ENCODE assay signal across 8 cellular contexts in genomic region chr4:75673027-75673958, GRCh38. TPM values are rescaled to one million over a fixed set of nuclear protein-coding genes. Genes with fewer than 3 reads are reported as not detected.
DNase-seq lines count a peak whose midpoint lies in the region; ATAC-seq and TF ChIP-seq lines count a peak whose summit lies in the region.

Gene G3BP2, minus strand, starts transcription at chr4:75673411. Its CDS starts 11,386 bp downstream, at chr4:75662025.

- ATAC-seq in GM19468 (IDR thresholded peaks at IDR 0.05; ENCODE audit: extremely low read depth, unreplicated experiment): peak; percentile 95
- ATAC-seq in lower lobe of right lung: peak; percentile 99 to 100

- peaks cover 0 to 2% (median 0%) of the 10 kb centered on the region in 5 donors for H3K9me3 Mint-ChIP-seq in CD8-positive, alpha-beta memory T cell

- peak within 1 kb of the TSS; percentile 89 to 99 (median 98) for H3K4me3 Mint-ChIP-seq in CD8-positive, alpha-beta memory T cell

- no peaks in the 10 kb centered on the region for H3K27me3 ChIP-seq in CD8-positive, alpha-beta memory T cell (ENCODE audit: insufficient read depth, low read length, poor library complexity, severe bottlenecking)
- no peaks in the 10 kb centered on the region for H3K27me3 ChIP-seq in lower lobe of right lung (ENCODE audit: low read depth)

- peaks cover 0 to 24% (median 2%) of the 10 kb centered on the region in 3 donors for H3K36me3 Mint-ChIP-seq in CD8-positive, alpha-beta memory T cell

- POLR2A ChIA-PET in CD8-positive, alpha-beta memory T cell (lab: Charles Lee): interaction anchor here (0.8 to 3.6 kb wide), 5 partner anchors 10 to 50 kb away, joined by 3 to 54 read pairs (median 4); partner anchors contain the start of genes CDKL2 and USO1

- no peak for TF ChIP-seq CTCF in lower lobe of right lung (IDR thresholded peaks at IDR 0.05)

- CTCF ChIA-PET in CD8-positive, alpha-beta memory T cell (lab: Charles Lee): interaction anchor here (1.0 to 7.5 kb wide), 6 partner anchors 10 to 159 kb away, joined by 3 to 50 read pairs (median 7); partner anchors contain the start of genes RCHY1, THAP6 and USO1

- peaks cover 46% of the 10 kb centered on the region for H3K4me1 ChIP-seq in CD8-positive, alpha-beta memory T cell (ENCODE audit: insufficient read depth, low read length)
- peaks cover 43% of the 10 kb centered on the region for H3K4me1 ChIP-seq in lower lobe of right lung

- peak within 1 kb of the TSS; percentile 98 for H3K27ac ChIP-seq in CD8-positive, alpha-beta memory T cell (ENCODE audit: low read depth, low read length)
- H3K27ac ChIP-seq in lower lobe of right lung: peak within 1 kb of the TSS; percentile 97

- peaks cover 0 to 3% of the 10 kb centered on the region in 2 donors for H3K27me3 Mint-ChIP-seq in CD8-positive, alpha-beta memory T cell

- DNase-seq in CD8-positive, alpha-beta memory T cell: peak; percentile 96 to 99 (median 97)
- peak; percentile 87 for DNase-seq in HS-5 (ENCODE audit: low read depth)
- peak; percentile 95 for DNase-seq in NK-92 treated with Interleukin-12 subunit alpha and Interleukin-12 subunit beta, amount 100 ng/mL, for 24 hours (lab: John Stamatoyannopoulos, UW)
- DNase-seq in activated CD8-positive, alpha-beta memory T cell treated with anti-CD3 and anti-CD28 coated beads for 24 hours: peak; percentile 96
- DNase-seq in effector CD4-positive, alpha-beta T cell: peak; percentile 96
- DNase-seq in lower lobe of right lung: peak; percentile 99
- DNase-seq in stimulated activated CD4-positive, alpha-beta T cell treated with anti-CD3 and anti-CD28 coated beads, TNF-alpha, amount 100 ng/mL, for 24 hours (ENCODE audit: low read depth in 3 of 3): peak; percentile 93 to 98 (median 96)

- peak within 1 kb of the TSS; percentile 97 to 99 (median 99) for H3K27ac Mint-ChIP-seq in CD8-positive, alpha-beta memory T cell

- peaks cover 41 to 49% (median 49%) of the 10 kb centered on the region in 3 donors for H3K4me1 Mint-ChIP-seq in CD8-positive, alpha-beta memory T cell

- no peaks in the 10 kb centered on the region for H3K36me3 ChIP-seq in CD8-positive, alpha-beta memory T cell (ENCODE audit: insufficient read depth, low read length)
- H3K36me3 ChIP-seq in lower lobe of right lung: no peaks in the 10 kb centered on the region

- peak within 1 kb of the TSS; percentile 91 for H3K4me3 ChIP-seq in CD8-positive, alpha-beta memory T cell (ENCODE audit: low read length)
- H3K4me3 ChIP-seq in lower lobe of right lung: peak within 1 kb of the TSS; percentile 74

- intact Hi-C loops in lower lobe of right lung (cut with DNase I): no loop called here

- no peaks in the 10 kb centered on the region for H3K9me3 ChIP-seq in CD8-positive, alpha-beta memory T cell (ENCODE audit: low read length)
- no peaks in the 10 kb centered on the region for H3K9me3 ChIP-seq in lower lobe of right lung

RNA-seq across cellular contexts. Expression of gene G3BP2, which starts in this region (rescaled TPM):
- total RNA-seq in CD8-positive, alpha-beta memory T cell: 100 to 1,000 TPM; 189 to 195 TPM
- 115 TPM for polyA plus RNA-seq in CD8-positive, alpha-beta memory T cell
- total RNA-seq in lower lobe of right lung: 101 TPM

Comparison
In these comparisons a context has a peak if more than half of its experiments do, and no peak if none do; other contexts are left out.
1. Peak in every context shown above with its lines: DNase-seq, ATAC-seq, H3K4me3 ChIP-seq and H3K27ac ChIP-seq.